Comparison of ENCODE assay signal across 8 cellular contexts in genomic region chr11:73597956-73598718, GRCh38. TPM values are rescaled to one million over a fixed set of nuclear protein-coding genes. Genes with fewer than 3 reads are reported as not detected.
DNase-seq lines count a peak whose midpoint lies in the region; ATAC-seq and TF ChIP-seq lines count a peak whose summit lies in the region.

A gene with protein sequence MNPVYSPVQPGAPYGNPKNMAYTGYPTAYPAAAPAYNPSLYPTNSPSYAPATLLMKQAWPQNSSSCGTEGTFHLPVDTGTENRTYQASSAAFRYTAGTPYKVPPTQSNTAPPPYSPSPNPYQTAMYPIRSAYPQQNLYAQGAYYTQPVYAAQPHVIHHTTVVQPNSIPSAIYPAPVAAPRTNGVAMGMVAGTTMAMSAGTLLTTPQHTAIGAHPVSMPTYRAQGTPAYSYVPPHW (minus strand): TSS chr11:73598112. CDS start chr11:73468474, 129,638 bp downstream.

- H3K4me1 Mint-ChIP-seq in activated CD4-positive, alpha-beta T cell treated with anti-CD3 and anti-CD28 coated beads, Interleukin-2, amount 10 ng/mL, durations not matched to agents 24 days and 14 days = peaks cover 42% of the 10 kb centered on the region

- H3K27me3 Mint-ChIP-seq in activated CD4-positive, alpha-beta T cell treated with anti-CD3 and anti-CD28 coated beads, Interleukin-2, amount 10 ng/mL, durations not matched to agents 24 days and 14 days = no peaks in the 10 kb centered on the region

- peak within 1 kb of the TSS; percentile 92 for H3K27ac Mint-ChIP-seq in activated CD4-positive, alpha-beta T cell treated with anti-CD3 and anti-CD28 coated beads, Interleukin-2, amount 10 ng/mL, durations not matched to agents 24 days and 14 days

- no peaks in the 10 kb centered on the region for H3K27me3 ChIP-seq in layer of hippocampus (ENCODE audit: control insufficient read depth, insufficient read depth, low read length)

- no peaks in the 10 kb centered on the region for H3K9me3 Mint-ChIP-seq in activated CD4-positive, alpha-beta T cell treated with anti-CD3 and anti-CD28 coated beads, Interleukin-2, amount 10 ng/mL, durations not matched to agents 24 days and 14 days

- intact Hi-C loops in activated CD4-positive, alpha-beta T cell treated with anti-CD3 and anti-CD28 coated beads, Interleukin-2, amount 10 ng/mL, durations not matched to agents 24 days and 14 days (cut with micrococcal nuclease) = loop anchor here (1.0 to 5.0 kb wide), 6 partner anchors 19 to 574 kb away; partner anchors contain the start of genes C2CD3, PLEKHB1, PPME1 and RAB6A

- peak within 1 kb of the TSS; percentile 74 to 83 for H3K27ac ChIP-seq in coronary artery
- H3K27ac ChIP-seq in layer of hippocampus (ENCODE audit: low read depth, low read length) = peak within 1 kb of the TSS; percentile 95

- no peak for TF ChIP-seq CTCF in coronary artery (IDR thresholded peaks at IDR 0.05)

- peak within 1 kb of the TSS; percentile 93 for H3K4me3 Mint-ChIP-seq in activated CD4-positive, alpha-beta T cell treated with anti-CD3 and anti-CD28 coated beads, Interleukin-2, amount 10 ng/mL, durations not matched to agents 24 days and 14 days

- ATAC-seq in GM19324 (IDR thresholded peaks at IDR 0.05; ENCODE audit: low FRiP score, unreplicated experiment) (peak; percentile 98), HG03469 (IDR thresholded peaks at IDR 0.05; ENCODE audit: unreplicated experiment) (peak; percentile 75)

- H3K4me3 ChIP-seq in coronary artery = peak within 1 kb of the TSS; percentile 94

- H3K36me3 Mint-ChIP-seq in activated CD4-positive, alpha-beta T cell treated with anti-CD3 and anti-CD28 coated beads, Interleukin-2, amount 10 ng/mL, durations not matched to agents 24 days and 14 days (ENCODE audit: low read depth) = peaks cover 8% of the 10 kb centered on the region

- DNase-seq in C1 segment of cervical spinal cord (lab: John Stamatoyannopoulos, UW) (peak; percentile 78 to 99 (median 96)), NCI-H526 treated with DMSO at 0.1 percent for 48 hours (lab: John Stamatoyannopoulos, UW) (peak; percentile 98), coronary artery (ENCODE audit: low spot score) (peak; percentile 95)
- peak; percentile 96 for DNase-seq in activated CD4-positive, alpha-beta T cell treated with anti-CD3 and anti-CD28 coated beads, Interleukin-2, amount 10 ng/mL, durations not matched to agents 24 days and 14 days
- peak; percentile 88 to 90 for DNase-seq in stimulated activated CD4-positive, alpha-beta T cell treated with anti-CD3 and anti-CD28 coated beads, Interleukin-1b, Interleukin-23, amount 100 ng/mL, for 4 hours (ENCODE audit: low read depth in 2 of 2)

RNA-seq across cellular contexts. Expression of the gene that starts here (rescaled TPM):
- 17.4 and 19.8 TPM in 2 replicates for total RNA-seq in activated CD4-positive, alpha-beta T cell treated with anti-CD3 and anti-CD28 coated beads, Interleukin-2, amount 10 ng/mL, durations not matched to agents 24 days and 14 days

Comparison
In these comparisons a context has a peak if more than half of its experiments do, and no peak if none do; other contexts are left out.
1. Peak in every context shown above with its lines: DNase-seq, ATAC-seq, H3K4me3 ChIP-seq and H3K27ac ChIP-seq.